Comparison of ENCODE assay signal across 8 cellular contexts in the genomic region with DNA sequence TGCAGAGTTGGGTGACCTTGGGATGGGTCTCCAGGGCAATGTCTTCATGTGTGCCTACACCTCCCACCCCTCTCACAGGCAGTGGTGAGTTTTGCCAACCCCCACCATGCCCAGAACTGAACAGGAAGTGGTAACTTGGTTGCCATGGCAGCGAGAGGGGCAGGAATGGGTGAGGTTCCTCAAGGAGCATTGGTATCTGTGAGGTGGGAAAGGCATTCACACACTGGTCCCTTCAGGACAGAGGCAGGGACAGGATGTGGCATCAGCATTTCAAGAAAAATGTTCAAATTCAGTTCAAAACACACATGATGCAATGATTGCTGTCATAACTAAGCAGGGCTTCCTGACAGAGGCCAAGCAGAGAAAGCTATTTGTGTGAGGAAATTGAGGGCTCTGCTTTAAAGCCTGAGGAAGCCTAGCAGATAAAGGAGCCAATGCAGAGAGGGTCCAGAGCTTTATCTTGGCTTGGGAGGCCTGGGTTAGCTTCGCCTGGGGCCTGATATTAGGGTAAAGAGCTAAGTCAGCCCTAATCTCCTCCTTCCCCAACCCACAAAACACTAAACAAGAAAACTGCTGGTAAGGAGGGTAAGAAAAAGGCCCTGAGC. TPM values are rescaled to one million over a fixed set of nuclear protein-coding genes. Genes with fewer than 3 reads are reported as not detected.
DNase-seq lines count a peak whose midpoint lies in the region; ATAC-seq and TF ChIP-seq lines count a peak whose summit lies in the region.

No MANE protein-coding gene starts in this region.

- peaks cover 11% of the 10 kb centered on the region in 2 donors for H3K36me3 Mint-ChIP-seq in CD14-positive monocyte
- H3K36me3 Mint-ChIP-seq in T-helper 1 cell treated with Interleukin-12 subunit alpha and Interleukin-12 subunit beta and Interleukin-4 antibody, amounts not matched to agents 30 μg/mL and 1 μg/mL, for 36 hours (ENCODE audit: low read depth), result peaks cover 35% of the 10 kb centered on the region

- H3K36me3 ChIP-seq in mucosa of descending colon (ENCODE audit: low read depth) (no peaks in the 10 kb centered on the region), BE2C (no peaks in the 10 kb centered on the region)

- H3K4me1 Mint-ChIP-seq in CD14-positive monocyte, result peaks cover 59% of the 10 kb centered on the region
- peaks cover 59% of the 10 kb centered on the region for H3K4me1 Mint-ChIP-seq in T-helper 1 cell treated with Interleukin-12 subunit alpha and Interleukin-12 subunit beta and Interleukin-4 antibody, amounts not matched to agents 30 μg/mL and 1 μg/mL, for 36 hours (ENCODE audit: low read depth)

- H3K4me3 ChIP-seq in mucosa of descending colon (no peak overlapping the region), BE2C (ENCODE audit: low read depth, low read length) (no peak overlapping the region)

- H3K9me3 ChIP-seq in mucosa of descending colon (no peaks in the 10 kb centered on the region), BE2C (no peaks in the 10 kb centered on the region)

- H3K27ac Mint-ChIP-seq in CD14-positive monocyte, result peak overlapping the region; percentile 96 to 99 (median 97)
- H3K27ac Mint-ChIP-seq in T-helper 1 cell treated with Interleukin-12 subunit alpha and Interleukin-12 subunit beta and Interleukin-4 antibody, amounts not matched to agents 30 μg/mL and 1 μg/mL, for 36 hours, result peak overlapping the region; percentile 93

- WGBS in adipose tissue, 3 donors, result 49 to 86% (median 49%) methylated on average over 2 of the region's 2 CpGs

- peaks cover 0 to 5% (median 2%) of the 10 kb centered on the region in 3 donors for H3K27me3 Mint-ChIP-seq in CD14-positive monocyte (ENCODE audit: low read depth in 3 of 3)
- H3K27me3 Mint-ChIP-seq in T-helper 1 cell treated with Interleukin-12 subunit alpha and Interleukin-12 subunit beta and Interleukin-4 antibody, amounts not matched to agents 30 μg/mL and 1 μg/mL, for 36 hours (ENCODE audit: low read depth), result no peaks in the 10 kb centered on the region

- H3K4me1 ChIP-seq in mucosa of descending colon (ENCODE audit: low read depth) (peaks cover 4% of the 10 kb centered on the region), BE2C (no peaks in the 10 kb centered on the region)

- peak overlapping the region; percentile 70 for H3K27ac ChIP-seq in adipose tissue (ENCODE audit: low read depth, low read length)

- peak overlapping the region; percentile 45 to 73 for H3K4me3 Mint-ChIP-seq in CD14-positive monocyte
- H3K4me3 Mint-ChIP-seq in T-helper 1 cell treated with Interleukin-12 subunit alpha and Interleukin-12 subunit beta and Interleukin-4 antibody, amounts not matched to agents 30 μg/mL and 1 μg/mL, for 36 hours, result peak overlapping the region; percentile 76

- DNase-seq in CD14-positive monocyte (ENCODE audit: low spot score), result peak; percentile 70
- DNase-seq in mucosa of descending colon, result peak in 1 of 3 donors; percentile 11
- no peak for DNase-seq in RKO (ENCODE audit: low spot score)
- DNase-seq in BE2C, result no peak

- TF ChIP-seq CTCF in CD14-positive monocyte (IDR thresholded peaks at IDR 0.05) (no peak), mucosa of descending colon (IDR thresholded peaks at IDR 0.05) (no peak), BE2C (IDR thresholded peaks at IDR 0.05; ENCODE audit: low read depth, low read length) (no peak)

- intact Hi-C loops in CD14-positive monocyte (cut with micrococcal nuclease) (no loop called here), mucosa of descending colon (cut with DNase I, micrococcal nuclease) (no loop called here)

- peak; percentile 24 for ATAC-seq in HG02610 (IDR thresholded peaks at IDR 0.05; ENCODE audit: unreplicated experiment)
- peak; percentile 64 for ATAC-seq in mucosa of descending colon
- ATAC-seq in HG03520 (IDR thresholded peaks at IDR 0.05; ENCODE audit: unreplicated experiment), result no peak

- H3K9me3 Mint-ChIP-seq in CD14-positive monocyte, result no peaks in the 10 kb centered on the region
- peaks cover 11% of the 10 kb centered on the region for H3K9me3 Mint-ChIP-seq in T-helper 1 cell treated with Interleukin-12 subunit alpha and Interleukin-12 subunit beta and Interleukin-4 antibody, amounts not matched to agents 30 μg/mL and 1 μg/mL, for 36 hours

- H3K27me3 ChIP-seq in BE2C, result peaks cover 10% of the 10 kb centered on the region; the same call in 1 of the 2 replicates

RNA-seq across cellular contexts. Expression of gene TREML2, which starts 0.6 kb away (rescaled TPM):
- polyA plus RNA-seq in CD14-positive monocyte (1 to 10 TPM in 1 of 2 donors, under 1 TPM in 1; 0.89 to 1.1 TPM), adipose tissue (under 1 TPM; 0.13 to 0.89 (median 0.67) TPM)
- not detected for total RNA-seq in mucosa of descending colon
- polyA plus RNA-seq in BE2C (2012; ENCODE audit: insufficient read depth, insufficient read length, low read depth), result not detected

RNA-seq across cellular contexts. Expression of gene TREML4, which starts 27.8 kb away (rescaled TPM):
- polyA plus RNA-seq in CD14-positive monocyte, result not detected
- polyA plus RNA-seq in adipose tissue, result under 1 TPM in 1 of 3 donors, not detected in 2; 0.02 TPM
- total RNA-seq in mucosa of descending colon, result not detected
- polyA plus RNA-seq in BE2C (2012; ENCODE audit: insufficient read depth, insufficient read length, low read depth), result not detected

RNA-seq across cellular contexts. Expression of gene TREM2, which starts 37.5 kb away (rescaled TPM):
- polyA plus RNA-seq in CD14-positive monocyte (under 1 TPM; 0.54 to 0.78 TPM), adipose tissue (1 to 10 TPM in 1 of 3 donors, under 1 TPM in 1, not detected in 1; 0.53 to 2.3 TPM)
- 1 to 10 TPM in 1 of 3 donors, under 1 TPM in 2; 0.29 to 1.3 (median 0.67) TPM for total RNA-seq in mucosa of descending colon
- not detected for polyA plus RNA-seq in BE2C (2012; ENCODE audit: insufficient read depth, insufficient read length, low read depth)

RNA-seq across cellular contexts. Expression of gene TREML1, which starts 46.3 kb away (rescaled TPM):
- polyA plus RNA-seq in CD14-positive monocyte (1 to 10 TPM; 2.6 to 3.6 TPM), adipose tissue (under 1 TPM in 1 of 3 donors, not detected in 2; 0.09 TPM)
- total RNA-seq in mucosa of descending colon, result under 1 TPM in 1 of 3 donors, not detected in 2; 0.35 TPM
- polyA plus RNA-seq in BE2C (2012; ENCODE audit: insufficient read depth, insufficient read length, low read depth), result not detected
